ENCODE assay signal across 2 cellular contexts in the genomic region with DNA sequence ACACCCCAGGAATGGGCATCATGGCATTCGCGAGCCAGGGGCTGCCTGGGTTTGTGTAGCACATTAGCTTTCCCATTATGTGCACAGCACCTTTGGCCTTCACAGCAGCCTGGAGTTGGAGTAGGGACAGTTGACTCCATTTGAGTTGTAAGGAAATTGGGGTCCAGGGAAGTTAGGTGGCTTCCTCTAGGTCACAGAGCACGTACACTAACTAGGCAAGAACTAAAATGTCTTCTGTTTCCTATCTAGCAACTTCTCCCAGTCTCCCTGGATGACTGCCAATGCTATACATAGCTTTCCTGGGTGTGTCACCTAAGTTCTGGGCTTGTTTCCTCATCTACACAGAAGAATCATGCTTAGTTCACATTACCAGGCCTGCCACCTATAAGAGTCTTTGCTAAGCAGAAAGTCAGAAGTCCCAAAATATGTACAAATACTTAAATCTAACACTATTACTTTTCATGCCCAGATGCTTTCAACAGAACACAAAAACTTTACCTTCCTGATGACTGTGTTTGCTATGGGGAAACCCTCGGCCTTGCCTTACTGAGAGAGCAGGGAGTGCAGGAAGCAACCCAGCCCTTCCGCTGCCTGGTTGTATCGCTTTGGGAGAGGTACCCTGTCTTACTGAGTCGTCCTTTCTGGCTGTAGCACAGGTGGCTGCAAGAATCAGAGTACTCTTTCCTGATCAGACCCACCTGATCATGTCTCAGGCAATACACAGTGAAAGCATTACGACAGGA.
A peak's percentile ranks its signal among the peaks of the same experiment; 100 is the strongest.
TF ChIP-seq lines count a peak whose summit lies in the region.

No MANE protein-coding gene starts in this region.

TF ChIP-seq in A549, 52 proteins besides CTCF, POLR2A, EP300 and RAD21 (continued from another document):
- TF ChIP-seq, protein P1, sequence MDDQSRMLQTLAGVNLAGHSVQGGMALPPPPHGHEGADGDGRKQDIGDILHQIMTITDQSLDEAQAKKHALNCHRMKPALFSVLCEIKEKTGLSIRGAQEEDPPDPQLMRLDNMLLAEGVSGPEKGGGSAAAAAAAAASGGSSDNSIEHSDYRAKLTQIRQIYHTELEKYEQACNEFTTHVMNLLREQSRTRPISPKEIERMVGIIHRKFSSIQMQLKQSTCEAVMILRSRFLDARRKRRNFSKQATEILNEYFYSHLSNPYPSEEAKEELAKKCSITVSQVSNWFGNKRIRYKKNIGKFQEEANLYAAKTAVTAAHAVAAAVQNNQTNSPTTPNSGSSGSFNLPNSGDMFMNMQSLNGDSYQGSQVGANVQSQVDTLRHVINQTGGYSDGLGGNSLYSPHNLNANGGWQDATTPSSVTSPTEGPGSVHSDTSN (IDR thresholded peaks at IDR 0.05): no peak
- TF ChIP-seq FOSB (CRISPR knock-in tag; IDR thresholded peaks at IDR 0.05) (no peak), ZC3H11A (IDR thresholded peaks at IDR 0.05) (no peak), NFE2L2 (conservative IDR thresholded peaks at IDR 0.05; ENCODE audit: low read length) (no peak), RCOR1 (IDR thresholded peaks at IDR 0.05; ENCODE audit: low read depth, low read length) (no peak), HOXB13 (CRISPR knock-in tag; IDR thresholded peaks at IDR 0.05; ENCODE audit: low read depth) (no peak), RFX5 (IDR thresholded peaks at IDR 0.05) (no peak), JUN (IDR thresholded peaks at IDR 0.05) (no peak), CHD2 (IDR thresholded peaks at IDR 0.05; ENCODE audit: low read length, partially characterized antibody) (no peak), PHF8 (IDR thresholded peaks at IDR 0.05; ENCODE audit: borderline replicate concordance, low read depth) (no peak), EHF (CRISPR knock-in tag; IDR thresholded peaks at IDR 0.05) (no peak), CBX2 (IDR thresholded peaks at IDR 0.05; ENCODE audit: borderline replicate concordance, low read depth) (no peak)
- TF ChIP-seq, protein P2, sequence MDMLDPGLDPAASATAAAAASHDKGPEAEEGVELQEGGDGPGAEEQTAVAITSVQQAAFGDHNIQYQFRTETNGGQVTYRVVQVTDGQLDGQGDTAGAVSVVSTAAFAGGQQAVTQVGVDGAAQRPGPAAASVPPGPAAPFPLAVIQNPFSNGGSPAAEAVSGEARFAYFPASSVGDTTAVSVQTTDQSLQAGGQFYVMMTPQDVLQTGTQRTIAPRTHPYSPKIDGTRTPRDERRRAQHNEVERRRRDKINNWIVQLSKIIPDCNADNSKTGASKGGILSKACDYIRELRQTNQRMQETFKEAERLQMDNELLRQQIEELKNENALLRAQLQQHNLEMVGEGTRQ (IDR thresholded peaks at IDR 0.05): no peak
- TF ChIP-seq, protein P3, sequence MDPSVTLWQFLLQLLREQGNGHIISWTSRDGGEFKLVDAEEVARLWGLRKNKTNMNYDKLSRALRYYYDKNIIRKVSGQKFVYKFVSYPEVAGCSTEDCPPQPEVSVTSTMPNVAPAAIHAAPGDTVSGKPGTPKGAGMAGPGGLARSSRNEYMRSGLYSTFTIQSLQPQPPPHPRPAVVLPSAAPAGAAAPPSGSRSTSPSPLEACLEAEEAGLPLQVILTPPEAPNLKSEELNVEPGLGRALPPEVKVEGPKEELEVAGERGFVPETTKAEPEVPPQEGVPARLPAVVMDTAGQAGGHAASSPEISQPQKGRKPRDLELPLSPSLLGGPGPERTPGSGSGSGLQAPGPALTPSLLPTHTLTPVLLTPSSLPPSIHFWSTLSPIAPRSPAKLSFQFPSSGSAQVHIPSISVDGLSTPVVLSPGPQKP (IDR thresholded peaks at IDR 0.05; ENCODE audit: low read depth, low read length): no peak

TF ChIP-seq in IMR-90, 13 proteins besides CTCF, POLR2A, EP300 and RAD21:
- TF ChIP-seq, protein P3 (IDR thresholded peaks at IDR 0.05; ENCODE audit: borderline replicate concordance, low read depth, low read length): no peak
- TF ChIP-seq CEBPB (IDR thresholded peaks at IDR 0.05; ENCODE audit: low read depth, low read length): peak; percentile 55
